Comparison of ENCODE assay signal across 1 cellular context in genomic region chr3:5056005-5056391, GRCh38.
A peak's percentile ranks its signal among the peaks of the same experiment; 100 is the strongest.
TF ChIP-seq lines count a peak whose summit lies in the region.

No MANE protein-coding gene starts in this region.

TF ChIP-seq in K562, 482 proteins besides CTCF, POLR2A, EP300 and RAD21 (continued from another document):
- 0 out of 4 replicates have a peak, but pooled peaks of 1 of the 2 experiments have one; percentile 6 for TF ChIP-seq MAZ (CRISPR knock-in tag; conservative IDR thresholded peaks at IDR 0.05 in 1 of 2, IDR thresholded peaks at IDR 0.05 in 1 of 2)
- no peak for TF ChIP-seq ZBTB8A (IDR thresholded peaks at IDR 0.05; ENCODE audit: partially characterized antibody)
- TF ChIP-seq SMARCC2 (IDR thresholded peaks at IDR 0.05; ENCODE audit: low read depth), result no peak
- 0 out of 2 replicates have a peak, but pooled peaks have one; percentile 12 for TF ChIP-seq ZNF592 (IDR thresholded peaks at IDR 0.05)
- TF ChIP-seq ATF3 (IDR thresholded peaks at IDR 0.05), result peak; percentile 50; the same call in 1 of the 2 replicates
- no peak for TF ChIP-seq ATF3 (CRISPR knock-in tag; conservative IDR thresholded peaks at IDR 0.05)
- TF ChIP-seq DMBX1 (CRISPR knock-in tag; IDR thresholded peaks at IDR 0.05; ENCODE audit: borderline replicate concordance), result 0 out of 2 replicates have a peak, but pooled peaks have one; percentile 25
- TF ChIP-seq HES1 (IDR thresholded peaks at IDR 0.05; ENCODE audit: low read depth), result no peak
- no peak for TF ChIP-seq MYBL2 (IDR thresholded peaks at IDR 0.05; ENCODE audit: low read depth)
- no peak for TF ChIP-seq MYBL2 (CRISPR knock-in tag; IDR thresholded peaks at IDR 0.05; ENCODE audit: borderline replicate concordance)
- TF ChIP-seq ZBTB26 (CRISPR knock-in tag; IDR thresholded peaks at IDR 0.05), result no peak
